11 cellular contexts compared by ENCODE assay signal in the genomic region with DNA sequence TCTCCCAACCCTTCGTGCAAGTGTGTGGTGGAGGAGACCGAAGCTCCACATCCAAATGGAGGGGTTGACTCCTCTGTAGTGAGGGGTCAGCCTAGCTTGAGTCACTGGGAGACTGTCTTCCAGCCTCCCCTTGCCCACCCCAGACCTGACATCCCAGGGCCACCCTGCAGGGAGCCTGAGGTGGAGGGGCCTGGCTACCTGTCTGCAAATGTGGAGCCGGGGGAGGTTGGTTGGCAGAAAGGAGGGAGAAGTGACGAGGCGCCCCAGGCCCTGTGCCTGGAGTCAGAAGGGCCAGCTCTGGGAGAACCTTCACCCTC. TPM values are rescaled to one million over a fixed set of nuclear protein-coding genes. Genes with fewer than 3 reads are reported as not detected.
DNase-seq lines count a peak whose midpoint lies in the region; ATAC-seq and TF ChIP-seq lines count a peak whose summit lies in the region.
"Had no signal": no experiment of that assay in that cellular context is flagged by ENCODE, and none has a peak within 500 bp of the region (broad histone marks: within the 10 kb centered on the region; RNA-seq: fewer than 3 reads in every experiment).

No MANE protein-coding gene starts in this region.

- peak overlapping the region; percentile 60 for H3K27ac Mint-ChIP-seq in activated CD4-positive, alpha-beta memory T cell treated with anti-CD3 and anti-CD28 coated beads for 36 hours
- H3K27ac Mint-ChIP-seq in activated CD4-positive, alpha-beta memory T cell treated with anti-CD3 and anti-CD28 coated beads, Interleukin-2, amount 10 ng/mL, durations not matched to agents 7 days and 5 days, result no peak overlapping the region
- peak overlapping the region; percentile 70 for H3K27ac Mint-ChIP-seq in activated B cell treated with CpG ODN at 0.5 μM for 24 hours
- H3K27ac Mint-ChIP-seq: type B pancreatic cell had no signal

- H3K9me3 ChIP-seq in iPS-20b (ENCODE audit: insufficient read depth, low read depth, low read length) (no peaks in the 10 kb centered on the region), subcutaneous abdominal adipose tissue (ENCODE audit: control insufficient read depth in 5 of 5, low read length in 5 of 5) (peaks cover 0 to 4% (median 3%) of the 10 kb centered on the region in 5 donors)
- H3K9me3 ChIP-seq: body of pancreas had no signal

- peaks cover 11% of the 10 kb centered on the region for H3K9me3 Mint-ChIP-seq in activated CD4-positive, alpha-beta memory T cell treated with anti-CD3 and anti-CD28 coated beads for 36 hours
- peaks cover 10% of the 10 kb centered on the region for H3K9me3 Mint-ChIP-seq in activated CD4-positive, alpha-beta memory T cell treated with anti-CD3 and anti-CD28 coated beads, Interleukin-2, amount 10 ng/mL, durations not matched to agents 7 days and 5 days
- H3K9me3 Mint-ChIP-seq in activated B cell treated with CpG ODN at 0.5 μM for 24 hours, result peaks cover 8% of the 10 kb centered on the region

- peaks cover 8% of the 10 kb centered on the region for H3K36me3 Mint-ChIP-seq in activated CD4-positive, alpha-beta memory T cell treated with anti-CD3 and anti-CD28 coated beads for 36 hours
- no peaks in the 10 kb centered on the region for H3K36me3 Mint-ChIP-seq in activated CD4-positive, alpha-beta memory T cell treated with anti-CD3 and anti-CD28 coated beads, Interleukin-2, amount 10 ng/mL, durations not matched to agents 7 days and 5 days (ENCODE audit: low read depth)
- H3K36me3 Mint-ChIP-seq in activated B cell treated with CpG ODN at 0.5 μM for 24 hours (ENCODE audit: low read depth), result no peaks in the 10 kb centered on the region

- H3K4me1 ChIP-seq in iPS-20b (ENCODE audit: insufficient read depth, low read length) (peaks cover 15% of the 10 kb centered on the region), subcutaneous abdominal adipose tissue (ENCODE audit: control insufficient read depth in 5 of 5, insufficient read depth in 5 of 5, low read length in 5 of 5) (peaks cover 7 to 54% (median 53%) of the 10 kb centered on the region in 5 donors)

- H3K9ac ChIP-seq in iPS-20b (ENCODE audit: low read depth, low read length) (0 out of 2 replicates have a peak overlapping the region, but pooled peaks have one; percentile 2), subcutaneous abdominal adipose tissue (ENCODE audit: low read length in 5 of 5) (no peak overlapping the region)

- no peaks in the 10 kb centered on the region for H3K27me3 Mint-ChIP-seq in activated CD4-positive, alpha-beta memory T cell treated with anti-CD3 and anti-CD28 coated beads for 36 hours
- no peaks in the 10 kb centered on the region for H3K27me3 Mint-ChIP-seq in activated CD4-positive, alpha-beta memory T cell treated with anti-CD3 and anti-CD28 coated beads, Interleukin-2, amount 10 ng/mL, durations not matched to agents 7 days and 5 days
- no peaks in the 10 kb centered on the region for H3K27me3 Mint-ChIP-seq in activated B cell treated with CpG ODN at 0.5 μM for 24 hours
- H3K27me3 Mint-ChIP-seq: type B pancreatic cell had no signal

- H3K27ac ChIP-seq in iPS-20b (ENCODE audit: low read length), result no peak overlapping the region
- peak overlapping the region; percentile 71 for H3K27ac ChIP-seq in subcutaneous abdominal adipose tissue (ENCODE audit: low read depth, low read length)
- H3K27ac ChIP-seq in dorsolateral prefrontal cortex, result peak overlapping the region in 11 of 59 donors; percentile 33 to 90 (median 78)

- H3K4me3 ChIP-seq in iPS-20b (ENCODE audit: low read length), result no peak overlapping the region
- H3K4me3 ChIP-seq in subcutaneous abdominal adipose tissue (ENCODE audit: low read depth in 1 of 5, low read length in 5 of 5), result no peak overlapping the region
- no peak overlapping the region for H3K4me3 ChIP-seq in dorsolateral prefrontal cortex
- H3K4me3 ChIP-seq: body of pancreas had no signal

- DNase-seq in activated CD4-positive, alpha-beta memory T cell treated with anti-CD3 and anti-CD28 coated beads for 36 hours, result no peak
- DNase-seq in activated CD4-positive, alpha-beta memory T cell treated with anti-CD3 and anti-CD28 coated beads, Interleukin-2, amount 10 ng/mL, durations not matched to agents 7 days and 5 days, result no peak
- DNase-seq in activated B cell treated with CpG ODN at 0.5 μM for 24 hours (no peak), dorsolateral prefrontal cortex (no peak), AG08395 (ENCODE audit: low spot score) (no peak)
- DNase-seq: body of pancreas, NCI-H2081 treated with DMSO at 0.1 percent for 48 hours had no signal

- intact Hi-C loops in activated CD4-positive, alpha-beta memory T cell treated with anti-CD3 and anti-CD28 coated beads for 36 hours (cut with micrococcal nuclease), result no loop called here
- intact Hi-C loops in activated B cell treated with CpG ODN at 0.5 μM for 24 hours (cut with micrococcal nuclease), result loop anchor here (1.0 kb wide), 1 partner anchor 37 kb away; the partner anchor contains the start of gene NFKBIA
- intact Hi-C loops in dorsolateral prefrontal cortex (cut with DNase I), result no loop called here

- POLR2A ChIA-PET in activated CD4-positive, alpha-beta memory T cell treated with anti-CD3 and anti-CD28 coated beads for 36 hours (lab: Charles Lee), result interaction anchor here (8.5 kb wide), 1 partner anchor 34 kb away, joined by 181 read pairs; the partner anchor contains the start of gene NFKBIA
- POLR2A ChIA-PET in activated CD4-positive, alpha-beta memory T cell treated with anti-CD3 and anti-CD28 coated beads, Interleukin-2, amount 10 ng/mL, durations not matched to agents 7 days and 5 days (lab: Charles Lee), result interaction anchor here (2.2 to 2.6 kb wide), 2 partner anchors 36 to 75 kb away, joined by 6 to 26 read pairs; partner anchors contain the start of genes NFKBIA and PSMA6
- POLR2A ChIA-PET in activated B cell treated with CpG ODN at 0.5 μM for 24 hours (lab: Charles Lee), result interaction anchor here (1.1 to 9.1 kb wide), 4 partner anchors 34 to 82 kb away, joined by 3 to 191 read pairs (median 8); partner anchors contain the start of genes NFKBIA and PSMA6

- peaks cover 40% of the 10 kb centered on the region for H3K4me1 Mint-ChIP-seq in activated CD4-positive, alpha-beta memory T cell treated with anti-CD3 and anti-CD28 coated beads for 36 hours (ENCODE audit: low read depth)
- H3K4me1 Mint-ChIP-seq in activated CD4-positive, alpha-beta memory T cell treated with anti-CD3 and anti-CD28 coated beads, Interleukin-2, amount 10 ng/mL, durations not matched to agents 7 days and 5 days, result peaks cover 33% of the 10 kb centered on the region
- peaks cover 37% of the 10 kb centered on the region for H3K4me1 Mint-ChIP-seq in activated B cell treated with CpG ODN at 0.5 μM for 24 hours

- CTCF ChIA-PET in activated CD4-positive, alpha-beta memory T cell treated with anti-CD3 and anti-CD28 coated beads for 36 hours (lab: Charles Lee), result no interaction called here
- CTCF ChIA-PET in activated CD4-positive, alpha-beta memory T cell treated with anti-CD3 and anti-CD28 coated beads, Interleukin-2, amount 10 ng/mL, durations not matched to agents 7 days and 5 days (lab: Charles Lee), result interaction anchor here (1.1 kb wide), 1 partner anchor 83 kb away, joined by 3 read pairs; no protein-coding TSS in a partner anchor
- CTCF ChIA-PET in activated B cell treated with CpG ODN at 0.5 μM for 24 hours (lab: Charles Lee), result interaction anchor here (1.0 kb wide), 1 partner anchor 66 kb away, joined by 4 read pairs; no protein-coding TSS in a partner anchor

- ATAC-seq in activated B cell treated with CpG ODN at 0.5 μM for 24 hours (ENCODE audit: low read depth) (no peak), GM18858 (IDR thresholded peaks at IDR 0.05; ENCODE audit: unreplicated experiment) (no peak)
- ATAC-seq: body of pancreas had no signal

- H3K36me3 ChIP-seq in iPS-20b (ENCODE audit: insufficient read depth, low read depth, low read length), result no peaks in the 10 kb centered on the region
- no peaks in the 10 kb centered on the region for H3K36me3 ChIP-seq in subcutaneous abdominal adipose tissue (ENCODE audit: control insufficient read depth in 5 of 5, insufficient read depth in 5 of 5, low read length in 5 of 5)

- TF ChIP-seq CTCF in activated B cell treated with CpG ODN at 0.5 μM for 24 hours (IDR thresholded peaks at IDR 0.05), result no peak
- TF ChIP-seq CTCF in dorsolateral prefrontal cortex (IDR thresholded peaks at IDR 0.05 in 54 of 56, conservative IDR thresholded peaks at IDR 0.05 in 2 of 56; ENCODE audit: low read depth in 1 of 56, partially characterized antibody in 56 of 56), result no peak

- H3K27me3 ChIP-seq in iPS-20b (ENCODE audit: insufficient read depth, low read length) (no peaks in the 10 kb centered on the region), subcutaneous abdominal adipose tissue (ENCODE audit: control insufficient read depth in 5 of 5, insufficient read depth in 4 of 5, low read length in 5 of 5) (peaks cover 0 to 4% (median 0%) of the 10 kb centered on the region in 5 donors), dorsolateral prefrontal cortex (no peaks in the 10 kb centered on the region)
- H3K27me3 ChIP-seq: body of pancreas had no signal

- H3K4me3 Mint-ChIP-seq in activated CD4-positive, alpha-beta memory T cell treated with anti-CD3 and anti-CD28 coated beads for 36 hours, result no peak overlapping the region
- H3K4me3 Mint-ChIP-seq in activated CD4-positive, alpha-beta memory T cell treated with anti-CD3 and anti-CD28 coated beads, Interleukin-2, amount 10 ng/mL, durations not matched to agents 7 days and 5 days, result no peak overlapping the region
- no peak overlapping the region for H3K4me3 Mint-ChIP-seq in activated B cell treated with CpG ODN at 0.5 μM for 24 hours
- H3K4me3 Mint-ChIP-seq: type B pancreatic cell had no signal

RNA-seq across cellular contexts. Expression of gene NFKBIA, which starts 37.5 kb away (rescaled TPM):
- 100 to 1,000 TPM; 390 to 393 TPM for total RNA-seq in activated CD4-positive, alpha-beta memory T cell treated with anti-CD3 and anti-CD28 coated beads for 36 hours
- 100 to 1,000 TPM; 102 to 109 TPM for total RNA-seq in activated CD4-positive, alpha-beta memory T cell treated with anti-CD3 and anti-CD28 coated beads, Interleukin-2, amount 10 ng/mL, durations not matched to agents 7 days and 5 days
- 480 and 515 TPM in 2 replicates for total RNA-seq in activated B cell treated with CpG ODN at 0.5 μM for 24 hours
- total RNA-seq in dorsolateral prefrontal cortex, result 100 to 1,000 TPM in 34 of 120 experiments, 10 to 100 TPM in 86; 38.8 to 167 (median 81.3) TPM
